Comparison of ENCODE assay signal across 1 cellular context in genomic region chr3:180239939-180240338, GRCh38.
TF ChIP-seq lines count a peak whose summit lies in the region.

No MANE protein-coding gene starts in this region.

TF ChIP-seq in H1, 55 proteins besides CTCF, POLR2A, EP300 and RAD21 (continued from another document):
- TF ChIP-seq JUND (IDR thresholded peaks at IDR 0.05; ENCODE audit: low read length) (no peak), TAF1 (IDR thresholded peaks at IDR 0.05; ENCODE audit: low read depth, low read length) (no peak), RNF2 (IDR thresholded peaks at IDR 0.05; ENCODE audit: borderline replicate concordance, low read depth, low read length, missing control alignments, poor library complexity, severe bottlenecking) (no peak), YY1 (IDR thresholded peaks at IDR 0.05; ENCODE audit: low read depth, low read length) (no peak), FOSL1 (IDR thresholded peaks at IDR 0.05; ENCODE audit: insufficient read depth, low read depth, low read length) (no peak), SP1 (IDR thresholded peaks at IDR 0.05; ENCODE audit: low read depth, low read length) (no peak)
